In the genomic region with DNA sequence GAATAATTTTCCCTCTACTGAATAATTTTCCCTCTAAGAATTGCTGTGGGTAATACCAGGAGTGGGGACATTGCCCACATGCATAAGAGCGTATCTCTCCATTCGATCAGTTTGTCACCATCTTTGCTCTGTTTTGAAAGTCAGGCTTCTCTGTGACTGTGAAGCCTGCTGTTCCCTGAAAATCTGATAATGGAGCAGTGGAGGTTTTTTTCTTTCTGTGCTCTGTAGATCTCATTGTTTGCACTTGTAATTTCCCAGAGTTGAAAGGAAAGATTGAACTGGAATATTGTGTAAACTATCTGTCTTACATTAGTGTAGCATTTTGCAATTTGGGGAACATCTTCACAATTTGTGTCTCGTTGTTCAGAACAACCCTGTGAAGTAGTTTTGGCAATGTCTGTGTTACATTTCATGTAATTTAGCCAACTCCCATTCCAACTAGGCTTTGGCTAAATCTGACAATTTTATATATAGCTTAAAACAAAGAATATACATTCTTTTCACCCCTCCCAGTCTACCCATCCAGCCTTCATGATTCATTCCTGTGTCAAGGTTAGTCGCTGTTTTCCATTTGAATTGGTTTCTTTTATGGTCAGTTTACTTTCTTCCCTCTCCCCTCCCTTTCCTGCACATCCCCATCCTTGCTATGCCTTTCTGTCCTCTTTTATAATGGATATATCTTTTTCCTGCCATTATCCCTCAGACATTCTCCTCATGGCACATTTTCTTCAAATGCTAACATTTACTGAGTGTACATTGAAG, we compare ENCODE assay signal across 10 cellular contexts. TPM values are rescaled to one million over a fixed set of nuclear protein-coding genes. Genes with fewer than 3 reads are reported as not detected.
A peak's percentile ranks its signal among the peaks of the same experiment; 100 is the strongest.
DNase-seq lines count a peak whose midpoint lies in the region; ATAC-seq and TF ChIP-seq lines count a peak whose summit lies in the region.
"Had no signal": no experiment of that assay in that cellular context is flagged by ENCODE, and none has a peak within 500 bp of the region (broad histone marks: within the 10 kb centered on the region; RNA-seq: fewer than 3 reads in every experiment).

No MANE protein-coding gene starts in this region.

- H2BK12ac ChIP-seq in H9 (ENCODE audit: insufficient read length, low read depth, low read length): no peak overlapping the region

- no peak overlapping the region for H2AK5ac ChIP-seq in H9 (ENCODE audit: insufficient read length, low read length)

- WGBS in H9 (ENCODE audit: extremely low coverage, insufficient read length, low lambda C conversion rate): no CpG with 5 or more reads among the region's 4 CpGs
- 43 to 49% methylated on average over 4 of the region's 4 CpGs for WGBS in testis, 2 donors

- H4K20me1 ChIP-seq in H9 (ENCODE audit: control insufficient read depth, insufficient read depth, insufficient read length): no peaks in the 10 kb centered on the region

- no peak overlapping the region for H3K14ac ChIP-seq in H9 (ENCODE audit: insufficient read depth, low read length)

- H3K4me1 Mint-ChIP-seq in H9 (peaks cover 21 to 25% of the 10 kb centered on the region in 2 experiments), T-helper 17 cell (peaks cover 13% of the 10 kb centered on the region)

- no peak overlapping the region for H3T11ph ChIP-seq in H9 (ENCODE audit: low read length)

- H3K4me1 ChIP-seq in H9 (ENCODE audit: insufficient read depth, low read length) (no peaks in the 10 kb centered on the region), rectal smooth muscle tissue (ENCODE audit: control insufficient read depth, insufficient read depth, low read length) (peaks cover 3% of the 10 kb centered on the region), testis (peaks cover 3% of the 10 kb centered on the region)

- no peak overlapping the region for H3K27ac ChIP-seq in H9 (ENCODE audit: insufficient read length, low read depth, low read length)
- H3K27ac ChIP-seq in rectal smooth muscle tissue (ENCODE audit: low read depth, low read length): no peak overlapping the region
- H3K27ac ChIP-seq in testis: no peak overlapping the region
- H3K27ac ChIP-seq: neutrophil had no signal

- no peak overlapping the region for H2AFZ ChIP-seq in H9 (ENCODE audit: low read length)

- H3K79me2 ChIP-seq in H9 (ENCODE audit: insufficient read depth, low read length): no peaks in the 10 kb centered on the region; the same call in 1 of the 2 replicates

- ATAC-seq in T-helper 17 cell: no peak

- H2BK15ac ChIP-seq in H9 (ENCODE audit: low read depth, low read length): no peak overlapping the region

- no peak overlapping the region for H2BK5ac ChIP-seq in H9 (ENCODE audit: insufficient read length, low read length)

- no peak overlapping the region for H4K5ac ChIP-seq in H9 (ENCODE audit: insufficient read length, low read depth, low read length)

- no peak overlapping the region for H3K56ac ChIP-seq in H9 (ENCODE audit: insufficient read length, low read depth, low read length)

- H3K4ac ChIP-seq in H9 (ENCODE audit: low read depth, low read length): no peak overlapping the region

- H4K8ac ChIP-seq in H9 (replicated peaks; ENCODE audit: insufficient read length, low read depth, low read length): no peak overlapping the region

- H2BK120ac ChIP-seq in H9 (ENCODE audit: low read depth, low read length, poor library complexity, severe bottlenecking): no peak overlapping the region

- H3K9me3 ChIP-seq in H9 (ENCODE audit: control insufficient read depth, low read depth, low read length) (peaks cover under 1% of the 10 kb centered on the region), T-helper 17 cell (ENCODE audit: control insufficient read depth, low read length, poor library complexity, severe bottlenecking) (no peaks in the 10 kb centered on the region), testis (no peaks in the 10 kb centered on the region)
- H3K9me3 ChIP-seq: neutrophil had no signal

- no peak overlapping the region for H3K9ac ChIP-seq in H9 (ENCODE audit: extremely low read depth, insufficient read length, low read length)
- H3K9ac ChIP-seq in rectal smooth muscle tissue (ENCODE audit: low read length): no peak overlapping the region

- H3K36me3 Mint-ChIP-seq in H9 (ENCODE audit: insufficient read depth in 1 of 3, low read depth in 3 of 3) (peaks cover 0 to 10% (median 5%) of the 10 kb centered on the region in 3 experiments; a peak in 5 of 7 replicates), T-helper 17 cell (ENCODE audit: low read depth) (peaks cover 4% of the 10 kb centered on the region)

- H3K27me3 Mint-ChIP-seq in H9 (ENCODE audit: low read depth): no peaks in the 10 kb centered on the region
- no peaks in the 10 kb centered on the region for H3K27me3 Mint-ChIP-seq in T-helper 17 cell

- H3K23ac ChIP-seq in H9 (ENCODE audit: insufficient read length, low read depth, low read length): no peak overlapping the region

- peaks cover under 1% of the 10 kb centered on the region; the same call in 1 of the 2 replicates for H3K27me3 ChIP-seq in H9 (ENCODE audit: insufficient read depth, low read length)
- H3K27me3 ChIP-seq in rectal smooth muscle tissue (ENCODE audit: control insufficient read depth, insufficient read depth, low read length): no peaks in the 10 kb centered on the region
- H3K27me3 ChIP-seq in testis: no peaks in the 10 kb centered on the region
- H3K27me3 ChIP-seq: neutrophil had no signal

- no peak overlapping the region for H3K18ac ChIP-seq in H9 (ENCODE audit: insufficient read length, low read depth, low read length)

- TF ChIP-seq CTCF in H9 (conservative IDR thresholded peaks at IDR 0.05) (no peak), fibroblast of mammary gland (conservative IDR thresholded peaks at IDR 0.05; ENCODE audit: control insufficient read depth, insufficient read depth, low read depth, low read length) (no peak), testis (IDR thresholded peaks at IDR 0.05) (no peak)

- H4K91ac ChIP-seq in H9 (ENCODE audit: insufficient read length, low read depth, low read length): no peak overlapping the region

- H3K27ac Mint-ChIP-seq in H9 (peak overlapping the region in 2 of 3 experiments; percentile 34 to 37; a peak in 3 of 7 replicates), T-helper 17 cell (peak overlapping the region; percentile 61)

- H3K4me3 Mint-ChIP-seq in H9 (peak overlapping the region; percentile 42 to 68), T-helper 17 cell (peak overlapping the region; percentile 75)

- H3K36me3 ChIP-seq in rectal smooth muscle tissue (ENCODE audit: control insufficient read depth, insufficient read depth, low read length) (no peaks in the 10 kb centered on the region), testis (ENCODE audit: low read depth, missing control alignments) (no peaks in the 10 kb centered on the region)
- H3K36me3 ChIP-seq: neutrophil had no signal

- H2BK20ac ChIP-seq in H9 (ENCODE audit: low read depth, low read length, poor library complexity, severe bottlenecking): no peak overlapping the region

- no peaks in the 10 kb centered on the region for H3K23me2 ChIP-seq in H9 (ENCODE audit: insufficient read length, low read depth, low read length, poor library complexity, severe bottlenecking)

- peaks cover 35 to 47% of the 10 kb centered on the region in 2 experiments for H3K9me3 Mint-ChIP-seq in H9

- H3K4me2 ChIP-seq in H9 (ENCODE audit: insufficient read depth, insufficient read length, low read length): peak overlapping the region; percentile 32

- DNase-seq in H9 (no peak), T-helper 17 cell (no peak), fibroblast of mammary gland (ENCODE audit: low read depth) (no peak), testis (no peak), NCI-H82 (lab: John Stamatoyannopoulos, UW) (no peak), NCI-H1694 treated with DMSO at 0.1 percent for 48 hours (lab: John Stamatoyannopoulos, UW) (no peak)
- DNase-seq: NCI-H187; stimulated activated naive CD4-positive, alpha-beta T cell treated with Interleukin-2 at 50 U/mL for 16 hours had no signal

- H3K4me3 ChIP-seq in fibroblast of mammary gland (ENCODE audit: control insufficient read depth, low read depth, low read length) (peak overlapping the region; percentile 18), rectal smooth muscle tissue (ENCODE audit: low read length) (peak overlapping the region; percentile 31), testis (no peak overlapping the region)

- no peaks in the 10 kb centered on the region for H3K79me1 ChIP-seq in H9 (ENCODE audit: insufficient read depth, low read depth, low read length, poor library complexity, severe bottlenecking)

- TF ChIP-seq POLR2A in testis (IDR thresholded peaks at IDR 0.05): no peak

- intact Hi-C loops in testis (cut with DNase I; ENCODE audit: low total_unique reads): no loop called here

RNA-seq across cellular contexts. Expression of a gene that starts 4.5 kb away (rescaled TPM):
- total RNA-seq in H9 (2021): 11.9 and 12.0 TPM in 2 replicates
- total RNA-seq in T-helper 17 cell: 10 to 100 TPM; 19.9 to 21.2 TPM
- total RNA-seq in testis: 1 to 10 TPM; 6.9 to 7.6 TPM
- polyA plus RNA-seq in testis (ENCODE audit: insufficient read depth, low read depth, low replicate concordance): 3.6 TPM

Comparison
In these comparisons a context has a peak if more than half of its experiments do, and no peak if none do; other contexts are left out.
1. H3K4me3 ChIP-seq: peak in fibroblast of mammary gland (single experiment) and rectal smooth muscle tissue (single experiment); none in testis (0 of 2).